Comparison of ENCODE assay signal across 8 cellular contexts in the genomic region with DNA sequence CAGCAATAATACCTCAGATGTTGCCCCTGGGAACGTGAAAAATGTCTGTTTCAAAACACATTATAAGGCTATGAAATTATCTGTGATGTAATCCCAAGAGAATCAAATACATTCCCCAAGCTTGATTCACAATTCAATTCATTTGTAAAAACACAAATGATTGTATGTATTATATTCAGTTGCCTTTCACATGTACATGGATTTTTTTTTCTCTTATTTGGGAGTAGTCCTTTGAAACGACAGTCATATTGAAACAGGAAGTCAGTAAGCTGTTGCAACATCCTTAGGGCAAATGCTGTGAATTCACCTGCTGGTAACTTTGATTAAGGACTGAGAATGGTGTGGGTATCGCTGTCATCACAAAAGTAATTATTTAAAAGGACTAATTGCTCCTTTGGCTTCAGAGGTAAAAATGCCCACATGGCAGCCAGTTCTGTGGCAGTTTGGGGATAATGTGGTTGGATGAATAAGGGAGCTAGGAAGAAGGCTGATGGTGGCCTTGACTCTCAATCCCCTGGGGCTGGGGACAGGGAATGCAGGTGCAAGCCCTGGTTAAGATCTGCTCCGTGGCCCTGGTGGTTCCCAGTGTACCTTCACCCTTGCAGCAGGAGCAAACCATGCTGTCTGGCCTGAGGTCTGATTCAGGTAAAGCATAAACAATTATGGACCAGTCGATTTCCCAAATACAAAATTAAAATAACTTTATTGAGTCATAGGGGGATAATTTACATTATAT. TPM values are rescaled to one million over a fixed set of nuclear protein-coding genes. Genes with fewer than 3 reads are reported as not detected.
DNase-seq lines count a peak whose midpoint lies in the region; ATAC-seq, FAIRE-seq and TF ChIP-seq lines count a peak whose summit lies in the region.

No MANE protein-coding gene starts in this region.

- no TSS peak for BruUV-seq in PC-9 (replicated peaks; lab: Mats Ljungman, UMichigan)

- no peaks in the 10 kb centered on the region for H3K27me3 ChIP-seq in PC-9 (ENCODE audit: insufficient read depth, low read depth)

- peaks cover 100% of the 10 kb centered on the region for H3K4me1 ChIP-seq in PC-9 (replicated peaks; ENCODE audit: insufficient read depth)

- intact Hi-C loops in PC-9 (cut with micrococcal nuclease; ENCODE audit: unreplicated experiment) = loop anchor here (2.0 kb wide), 1 partner anchor 47 kb away; no protein-coding TSS in a partner anchor

- H3K27ac ChIP-seq in PC-9 = peak overlapping the region; percentile 91

- H3K79me2 ChIP-seq in PC-9 (ENCODE audit: low read depth) = peaks cover 100% of the 10 kb centered on the region

- POLR2A ChIA-PET in PC-9 (lab: Charles Lee; ENCODE audit: unreplicated experiment) = interaction anchor here (0.6 to 0.7 kb wide), 2 partner anchors 10 to 1571 kb away, joined by 4 to 5 read pairs; no protein-coding TSS in a partner anchor

- CTCF ChIA-PET in PC-9 (lab: Charles Lee) = interaction anchor here (0.9 kb wide), 1 partner anchor 121 kb away, joined by 3 read pairs; the partner anchor contains the start of gene ELF5

- no peaks in the 10 kb centered on the region for H3K9me2 ChIP-seq in PC-9 (ENCODE audit: insufficient read depth)

- TF ChIP-seq CTCF in AG09309 (IDR thresholded peaks at IDR 0.05; ENCODE audit: control insufficient read depth, insufficient read depth, low read depth, low read length, missing control alignments) = no peak
- peak; percentile 41; the same call in 1 of the 2 replicates for TF ChIP-seq CTCF in PC-9 (conservative IDR thresholded peaks at IDR 0.05)

- peaks cover 24% of the 10 kb centered on the region for H3K36me3 ChIP-seq in PC-9 (ENCODE audit: low read depth)

- H4K20me1 ChIP-seq in PC-9 (ENCODE audit: insufficient read depth) = no peaks in the 10 kb centered on the region

- peaks cover 78% of the 10 kb centered on the region for H3F3A ChIP-seq in PC-9 (ENCODE audit: insufficient read depth, low read depth)

- H3K4me3 ChIP-seq in AG09309 (ENCODE audit: control insufficient read depth, low read depth, low read length) (no peak overlapping the region), PC-9 (peak overlapping the region; percentile 45)

- peak; percentile 91 for FAIRE-seq in islet of Langerhans (lab: Jason Lieb, UNC)

- H2AFZ ChIP-seq in PC-9 = no peak overlapping the region

- no peaks in the 10 kb centered on the region for H3K9me3 ChIP-seq in PC-9 (ENCODE audit: insufficient read depth, low read depth)

- peak; percentile 95 for ATAC-seq in GM18907 (IDR thresholded peaks at IDR 0.05; ENCODE audit: unreplicated experiment)
- peak; percentile 87 for ATAC-seq in HG03135 (IDR thresholded peaks at IDR 0.05; ENCODE audit: unreplicated experiment)

- DNase-seq in AG09309 (ENCODE audit: low read depth) (peak; percentile 13), PC-9 (peak in 1 of 2 experiments; percentile 90), HuH-7 (ENCODE audit: low spot score) (no peak), nucleus accumbens (lab: John Stamatoyannopoulos, UW) (no peak), cerebellar nuclear complex (lab: John Stamatoyannopoulos, UW) (no peak)

- peak overlapping the region; percentile 91 for H3K4me2 ChIP-seq in PC-9

RNA-seq across cellular contexts. Expression of gene EHF, which starts 13.3 kb away (rescaled TPM):
- total RNA-seq in PC-9 (2021) = 85.7 and 118 TPM in 2 replicates
